ENCODE assay signal across 18 cellular contexts in genomic region chr12:53474077-53474476, GRCh38. TPM values are rescaled to one million over a fixed set of nuclear protein-coding genes. Genes with fewer than 3 reads are reported as not detected.
DNase-seq lines count a peak whose midpoint lies in the region; ATAC-seq and TF ChIP-seq lines count a peak whose summit lies in the region.
"Had no signal": no experiment of that assay in that cellular context is flagged by ENCODE, and none has a peak within 500 bp of the region (broad histone marks: within the 10 kb centered on the region; RNA-seq: fewer than 3 reads in every experiment).

No MANE protein-coding gene starts in this region.

- ATAC-seq in Right ventricle myocardium superior (ENCODE audit: poor library complexity) (no peak), memory B cell (ENCODE audit: low read depth) (no peak), GM21515 (IDR thresholded peaks at IDR 0.05; ENCODE audit: unreplicated experiment) (no peak)
- ATAC-seq in activated CD8-positive, alpha-beta T cell treated with anti-CD3 and anti-CD28 coated beads, Interleukin-2, amount 10 ng/mL, durations not matched to agents 7 days and 5 days, result no peak

- CTCF ChIA-PET in activated CD8-positive, alpha-beta T cell treated with anti-CD3 and anti-CD28 coated beads, Interleukin-2, amount 10 ng/mL, durations not matched to agents 7 days and 5 days (lab: Charles Lee), result interaction anchor here (0.9 to 8.6 kb wide), 7 partner anchors 8 to 153 kb away, joined by 3 to 78 read pairs (median 9); partner anchors contain the start of gene AAAS

- intact Hi-C loops in Right ventricle myocardium superior (cut with DNase I) (no loop called here), testis (cut with DNase I; ENCODE audit: low total_unique reads) (no loop called here), CD14-positive monocyte (cut with micrococcal nuclease) (no loop called here)

- peaks cover 93% of the 10 kb centered on the region for H3K36me3 ChIP-seq in cardiac muscle cell
- H3K36me3 ChIP-seq in testis (ENCODE audit: low read depth, missing control alignments), result no peaks in the 10 kb centered on the region

- H3K27me3 Mint-ChIP-seq in activated CD8-positive, alpha-beta T cell treated with anti-CD3 and anti-CD28 coated beads, Interleukin-2, amount 10 ng/mL, durations not matched to agents 7 days and 5 days (ENCODE audit: low read depth), result no peaks in the 10 kb centered on the region
- no peaks in the 10 kb centered on the region for H3K27me3 Mint-ChIP-seq in memory B cell
- no peaks in the 10 kb centered on the region for H3K27me3 Mint-ChIP-seq in CD14-positive monocyte (ENCODE audit: low read depth in 3 of 3)

- no peaks in the 10 kb centered on the region for H3K27me3 ChIP-seq in cardiac muscle cell
- H3K27me3 ChIP-seq in testis, result no peaks in the 10 kb centered on the region
- H3K27me3 ChIP-seq: ascending aorta had no signal

- TF ChIP-seq CTCF in cardiac muscle cell (IDR thresholded peaks at IDR 0.05; ENCODE audit: low read depth, low read length), result no peak
- TF ChIP-seq CTCF in testis (IDR thresholded peaks at IDR 0.05), result no peak
- TF ChIP-seq CTCF in CD14-positive monocyte (IDR thresholded peaks at IDR 0.05), result no peak

- no peaks in the 10 kb centered on the region for H3K9me3 ChIP-seq in cardiac muscle cell (ENCODE audit: low read depth)
- no peaks in the 10 kb centered on the region for H3K9me3 ChIP-seq in testis
- H3K9me3 ChIP-seq: ascending aorta, prostate gland had no signal

- no peaks in the 10 kb centered on the region for H3K4me1 ChIP-seq in cardiac muscle cell (ENCODE audit: low read depth)
- peaks cover 50% of the 10 kb centered on the region for H3K4me1 ChIP-seq in testis
- H3K4me1 ChIP-seq: ascending aorta had no signal

- POLR2A ChIA-PET in activated CD8-positive, alpha-beta T cell treated with anti-CD3 and anti-CD28 coated beads, Interleukin-2, amount 10 ng/mL, durations not matched to agents 7 days and 5 days (lab: Charles Lee), result interaction anchor here (1.2 to 2.3 kb wide), 3 partner anchors 9 to 16 kb away, joined by 3 to 8 read pairs (median 5); no protein-coding TSS in a partner anchor

- no peak for TF ChIP-seq POLR2A in testis (IDR thresholded peaks at IDR 0.05)

- DNase-seq in cardiac muscle cell (ENCODE audit: low read depth in 1 of 2, low spot score in 1 of 2), result no peak
- DNase-seq in Right ventricle myocardium superior, result no peak
- DNase-seq in activated CD8-positive, alpha-beta T cell treated with anti-CD3 and anti-CD28 coated beads, Interleukin-2, amount 10 ng/mL, durations not matched to agents 7 days and 5 days, result no peak
- no peak for DNase-seq in memory B cell (ENCODE audit: low spot score in 2 of 2)
- no peak for DNase-seq in testis
- no peak for DNase-seq in HPDE6-E6E7 (ENCODE audit: extremely low spot score)
- no peak for DNase-seq in CD14-positive monocyte (ENCODE audit: low spot score)
- DNase-seq: DND-41; effector CD4-positive, alpha-beta T cell; IMR-90; NCI-H1417 treated with DMSO at 0.1 percent for 48 hours; NCI-H526 treated with DMSO at 0.1 percent for 48 hours; T-helper 9 cell had no signal

- no peak overlapping the region for H3K4me3 Mint-ChIP-seq in activated CD8-positive, alpha-beta T cell treated with anti-CD3 and anti-CD28 coated beads, Interleukin-2, amount 10 ng/mL, durations not matched to agents 7 days and 5 days
- H3K4me3 Mint-ChIP-seq in memory B cell (no peak overlapping the region), CD14-positive monocyte (no peak overlapping the region)

- H3K36me3 Mint-ChIP-seq in activated CD8-positive, alpha-beta T cell treated with anti-CD3 and anti-CD28 coated beads, Interleukin-2, amount 10 ng/mL, durations not matched to agents 7 days and 5 days (ENCODE audit: low read depth), result peaks cover 79% of the 10 kb centered on the region
- peaks cover 36% of the 10 kb centered on the region for H3K36me3 Mint-ChIP-seq in memory B cell
- H3K36me3 Mint-ChIP-seq in CD14-positive monocyte, result peaks cover 76 to 99% of the 10 kb centered on the region in 2 donors

- H3K9me3 Mint-ChIP-seq in activated CD8-positive, alpha-beta T cell treated with anti-CD3 and anti-CD28 coated beads, Interleukin-2, amount 10 ng/mL, durations not matched to agents 7 days and 5 days (ENCODE audit: insufficient read depth), result no peaks in the 10 kb centered on the region
- H3K9me3 Mint-ChIP-seq in memory B cell (no peaks in the 10 kb centered on the region), CD14-positive monocyte (no peaks in the 10 kb centered on the region)

- 48 to 54% methylated on average over 2 of the region's 2 CpGs for WGBS in testis, 2 donors

- H3K27ac ChIP-seq in cardiac muscle cell (peak overlapping the region; percentile 66), testis (peak overlapping the region; percentile 56 to 83)

- H3K4me1 Mint-ChIP-seq in activated CD8-positive, alpha-beta T cell treated with anti-CD3 and anti-CD28 coated beads, Interleukin-2, amount 10 ng/mL, durations not matched to agents 7 days and 5 days (ENCODE audit: low read depth), result peaks cover 47% of the 10 kb centered on the region
- H3K4me1 Mint-ChIP-seq in memory B cell, result peaks cover 13% of the 10 kb centered on the region
- H3K4me1 Mint-ChIP-seq in CD14-positive monocyte, result no peaks in the 10 kb centered on the region

- H3K4me3 ChIP-seq in cardiac muscle cell, result no peak overlapping the region
- H3K4me3 ChIP-seq in testis, result no peak overlapping the region
- H3K4me3 ChIP-seq: ascending aorta, prostate gland had no signal

- H3K27ac Mint-ChIP-seq in activated CD8-positive, alpha-beta T cell treated with anti-CD3 and anti-CD28 coated beads, Interleukin-2, amount 10 ng/mL, durations not matched to agents 7 days and 5 days, result peak overlapping the region; percentile 35
- H3K27ac Mint-ChIP-seq in memory B cell (peak overlapping the region; percentile 14), CD14-positive monocyte (peak overlapping the region in 1 of 7 donors; percentile 34)

RNA-seq across cellular contexts. Expression of gene PCBP2, which starts 22.2 kb away (rescaled TPM):
- total RNA-seq in cardiac muscle cell (213 and 326 TPM in 2 replicates), Right ventricle myocardium superior (503 TPM), testis (100 to 1,000 TPM; 553 to 632 TPM)
- polyA plus RNA-seq in cardiac muscle cell (114 and 146 TPM in 2 replicates), testis (ENCODE audit: insufficient read depth, low read depth, low replicate concordance) (1,065 TPM), CD14-positive monocyte (10 to 100 TPM; 79.6 to 81.9 TPM)
- total RNA-seq in activated CD8-positive, alpha-beta T cell treated with anti-CD3 and anti-CD28 coated beads, Interleukin-2, amount 10 ng/mL, durations not matched to agents 7 days and 5 days, result 100 to 1,000 TPM; 813 to 836 TPM

RNA-seq across cellular contexts. Expression of gene MAP3K12, which starts 25.2 kb away (rescaled TPM):
- total RNA-seq in cardiac muscle cell, result 18.5 and 26.1 TPM in 2 replicates
- 15.1 and 17.6 TPM in 2 replicates for polyA plus RNA-seq in cardiac muscle cell
- 5.5 TPM for total RNA-seq in Right ventricle myocardium superior
- total RNA-seq in activated CD8-positive, alpha-beta T cell treated with anti-CD3 and anti-CD28 coated beads, Interleukin-2, amount 10 ng/mL, durations not matched to agents 7 days and 5 days, result 10 to 100 TPM; 22.7 to 22.9 TPM
- 10 to 100 TPM; 52.2 to 56.7 TPM for total RNA-seq in testis
- polyA plus RNA-seq in testis (ENCODE audit: insufficient read depth, low read depth, low replicate concordance), result 28.5 TPM
- polyA plus RNA-seq in CD14-positive monocyte, result 1 to 10 TPM; 1.7 to 2.0 TPM

RNA-seq across cellular contexts. Expression of gene TARBP2, which starts 27.0 kb away (rescaled TPM):
- 58.3 and 68.1 TPM in 2 replicates for total RNA-seq in cardiac muscle cell
- 69.2 and 79.8 TPM in 2 replicates for polyA plus RNA-seq in cardiac muscle cell
- total RNA-seq in Right ventricle myocardium superior, result 10.8 TPM
- total RNA-seq in activated CD8-positive, alpha-beta T cell treated with anti-CD3 and anti-CD28 coated beads, Interleukin-2, amount 10 ng/mL, durations not matched to agents 7 days and 5 days, result 10 to 100 TPM; 30.3 to 36.9 TPM
- total RNA-seq in testis, result 10 to 100 TPM; 67.6 to 73.1 TPM
- polyA plus RNA-seq in testis (ENCODE audit: insufficient read depth, low read depth, low replicate concordance), result 37.8 TPM
- polyA plus RNA-seq in CD14-positive monocyte, result 10 to 100 TPM; 16.6 to 24.4 TPM

RNA-seq across cellular contexts. Expression of gene PRR13, which starts 32.5 kb away (rescaled TPM):
- total RNA-seq in cardiac muscle cell (42.9 and 48.3 TPM in 2 replicates), Right ventricle myocardium superior (46.0 TPM), testis (10 to 100 TPM; 43.4 to 48.5 TPM)
- polyA plus RNA-seq in cardiac muscle cell (169 and 190 TPM in 2 replicates), testis (ENCODE audit: insufficient read depth, low read depth, low replicate concordance) (120 TPM), CD14-positive monocyte (100 to 1,000 TPM; 591 to 670 TPM)
- total RNA-seq in activated CD8-positive, alpha-beta T cell treated with anti-CD3 and anti-CD28 coated beads, Interleukin-2, amount 10 ng/mL, durations not matched to agents 7 days and 5 days, result 100 to 1,000 TPM; 220 TPM

RNA-seq across cellular contexts. Expression of gene NPFF, which starts 33.2 kb away (rescaled TPM):
- total RNA-seq in cardiac muscle cell, result not detected in 2 replicates
- polyA plus RNA-seq in cardiac muscle cell, result not detected in 2 replicates
- not detected for total RNA-seq in Right ventricle myocardium superior
- not detected for total RNA-seq in activated CD8-positive, alpha-beta T cell treated with anti-CD3 and anti-CD28 coated beads, Interleukin-2, amount 10 ng/mL, durations not matched to agents 7 days and 5 days
- 1 to 10 TPM in 1 of 2 donors, not detected in 1; 1.2 TPM for total RNA-seq in testis
- polyA plus RNA-seq in testis (ENCODE audit: insufficient read depth, low read depth, low replicate concordance), result not detected
- not detected for polyA plus RNA-seq in CD14-positive monocyte
- total RNA-seq: activated CD8-positive, alpha-beta memory T cell treated with anti-CD3 and anti-CD28 coated beads for 36 hours; IMR-90; lung microvascular endothelial cell; prostate gland had no signal
- polyA plus RNA-seq: IMR-90 had no signal
